Comparison of ENCODE assay signal across 8 cellular contexts in the genomic region with DNA sequence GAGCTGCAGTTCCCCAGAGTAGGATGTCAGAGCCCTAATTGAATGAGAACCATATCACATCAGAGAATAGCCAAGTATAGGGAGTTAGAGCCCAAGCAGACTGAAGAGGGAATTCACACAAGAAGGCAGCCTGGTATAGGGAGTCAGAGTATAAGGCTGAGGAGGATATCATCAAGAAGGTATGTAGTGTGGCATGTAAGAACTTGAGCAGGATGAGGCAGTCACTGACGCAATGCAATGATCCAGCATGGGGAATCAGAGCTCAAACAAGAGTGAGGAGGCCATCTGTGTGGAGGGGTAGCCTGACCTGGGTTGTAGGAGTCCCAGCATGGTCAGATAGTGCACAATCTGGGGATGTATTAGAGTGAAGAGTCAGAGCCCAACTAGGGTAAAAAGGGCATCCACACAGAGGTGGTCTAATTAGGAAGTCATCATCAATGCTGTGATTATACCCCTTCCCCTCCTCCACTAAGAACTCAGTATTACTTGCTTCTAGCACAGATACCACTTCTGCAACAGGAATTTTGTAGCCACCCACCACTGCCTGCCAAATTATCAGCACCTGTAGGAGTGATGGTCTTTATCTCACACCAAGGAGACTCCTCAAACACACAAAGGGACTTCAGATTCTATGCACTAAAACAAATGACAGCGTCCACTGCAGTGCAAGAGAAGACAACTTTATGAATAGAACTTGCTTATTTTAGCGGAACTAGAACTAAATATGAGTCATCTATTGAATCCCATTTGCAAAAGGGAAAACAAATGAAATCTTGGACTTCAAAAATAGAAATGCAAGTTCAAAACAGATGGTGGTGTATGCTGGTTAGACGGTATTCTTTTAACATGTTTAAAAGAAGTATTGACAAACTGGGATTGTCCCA.
DNase-seq lines count a peak whose midpoint lies in the region; ATAC-seq, FAIRE-seq and TF ChIP-seq lines count a peak whose summit lies in the region.

No MANE protein-coding gene starts in this region.

- H3K27ac ChIP-seq in GM23338 (ENCODE audit: low read depth) (no peak overlapping the region), keratinocyte (ENCODE audit: control insufficient read depth, insufficient read depth, low read length) (peak overlapping the region; percentile 77), colonic mucosa (no peak overlapping the region), PC-9 (no peak overlapping the region)

- intact Hi-C loops in colonic mucosa (cut with DNase I) = no loop called here
- intact Hi-C loops in PC-9 (cut with micrococcal nuclease; ENCODE audit: unreplicated experiment) = no loop called here

- H3K27me3 Mint-ChIP-seq in GM23338 (ENCODE audit: insufficient read depth, low read depth, poor library complexity) (no peaks in the 10 kb centered on the region), IgD-negative memory B cell (no peaks in the 10 kb centered on the region), progenitor cell of endocrine pancreas (no peaks in the 10 kb centered on the region)

- H3K4me1 Mint-ChIP-seq in GM23338 (no peaks in the 10 kb centered on the region), IgD-negative memory B cell (peaks cover 11 to 20% (median 12%) of the 10 kb centered on the region in 3 donors), progenitor cell of endocrine pancreas (ENCODE audit: low read depth) (peaks cover 12% of the 10 kb centered on the region)

- no peaks in the 10 kb centered on the region for H3K4me1 ChIP-seq in GM23338 (ENCODE audit: insufficient read depth)
- peaks cover 35% of the 10 kb centered on the region for H3K4me1 ChIP-seq in keratinocyte (ENCODE audit: control insufficient read depth, extremely low read depth, insufficient read depth, low read length)
- no peaks in the 10 kb centered on the region for H3K4me1 ChIP-seq in colonic mucosa
- H3K4me1 ChIP-seq in PC-9 (replicated peaks; ENCODE audit: insufficient read depth) = peaks cover 13% of the 10 kb centered on the region; the same call in 1 of the 2 replicates

- H3K36me3 Mint-ChIP-seq in GM23338 (ENCODE audit: low read depth) = no peaks in the 10 kb centered on the region
- H3K36me3 Mint-ChIP-seq in IgD-negative memory B cell = peaks cover 15% of the 10 kb centered on the region
- peaks cover 9% of the 10 kb centered on the region for H3K36me3 Mint-ChIP-seq in progenitor cell of endocrine pancreas (ENCODE audit: insufficient read depth)

- H3K4me3 Mint-ChIP-seq in GM23338 (no peak overlapping the region), IgD-negative memory B cell (peak overlapping the region in 1 of 4 donors; percentile 14), progenitor cell of endocrine pancreas (ENCODE audit: low read depth) (no peak overlapping the region)

- H3K9ac ChIP-seq in keratinocyte (ENCODE audit: control insufficient read depth, extremely low read depth, insufficient read depth, low read length) = peak overlapping the region; percentile 56
- no peak overlapping the region for H3K9ac ChIP-seq in colonic mucosa (ENCODE audit: low read depth in 2 of 2, low read length in 2 of 2)

- H3K9me3 Mint-ChIP-seq in GM23338 = no peaks in the 10 kb centered on the region
- H3K9me3 Mint-ChIP-seq in IgD-negative memory B cell = no peaks in the 10 kb centered on the region
- H3K9me3 Mint-ChIP-seq in progenitor cell of endocrine pancreas (ENCODE audit: low read depth) = no peaks in the 10 kb centered on the region

- H3K4me3 ChIP-seq in GM23338 (no peak overlapping the region), keratinocyte (ENCODE audit: control insufficient read depth in 2 of 3, extremely low read depth in 1 of 3, insufficient read depth in 2 of 3, low read depth in 1 of 3, low read length in 3 of 3) (no peak overlapping the region), colonic mucosa (no peak overlapping the region), PC-9 (no peak overlapping the region)

- H3K36me3 ChIP-seq in GM23338 (ENCODE audit: insufficient read depth) = no peaks in the 10 kb centered on the region
- no peaks in the 10 kb centered on the region for H3K36me3 ChIP-seq in keratinocyte (ENCODE audit: control insufficient read depth in 2 of 2, extremely low read depth in 1 of 2, insufficient read depth in 2 of 2, low read length in 2 of 2)
- H3K36me3 ChIP-seq in colonic mucosa = no peaks in the 10 kb centered on the region
- H3K36me3 ChIP-seq in PC-9 (ENCODE audit: low read depth) = no peaks in the 10 kb centered on the region

- H3K4me2 ChIP-seq in GM23338 (no peak overlapping the region), keratinocyte (ENCODE audit: control insufficient read depth, extremely low read depth, insufficient read depth, low read depth, low read length) (peak overlapping the region; percentile 65), PC-9 (no peak overlapping the region)

- no peaks in the 10 kb centered on the region for H3K79me2 ChIP-seq in GM23338 (replicated peaks; ENCODE audit: insufficient read depth)
- no peaks in the 10 kb centered on the region for H3K79me2 ChIP-seq in keratinocyte (ENCODE audit: control insufficient read depth, insufficient read depth, low read length)
- no peaks in the 10 kb centered on the region for H3K79me2 ChIP-seq in PC-9 (ENCODE audit: low read depth)

- H3K9me1 ChIP-seq in keratinocyte (ENCODE audit: control insufficient read depth, extremely low read depth, insufficient read depth, low read length) = no peaks in the 10 kb centered on the region

- H3K27ac Mint-ChIP-seq in GM23338 (peak overlapping the region; percentile 46; the same call in 1 of the 2 replicates), IgD-negative memory B cell (peak overlapping the region in 2 of 3 donors; percentile 18 to 43), progenitor cell of endocrine pancreas (no peak overlapping the region)

- H3K9me2 ChIP-seq in GM23338 (ENCODE audit: insufficient read depth) = no peaks in the 10 kb centered on the region
- no peaks in the 10 kb centered on the region for H3K9me2 ChIP-seq in PC-9 (ENCODE audit: insufficient read depth)

- dilution Hi-C loops in keratinocyte (cut with MboI; ENCODE audit: extremely low pct_ligation_motif_present, low sequenced_read_pairs) = no loop called here

- H2AFZ ChIP-seq in GM23338 (no peak overlapping the region), keratinocyte (ENCODE audit: control insufficient read depth, low read length) (peak overlapping the region; percentile 83), PC-9 (no peak overlapping the region)

- DNase-seq in GM23338 (ENCODE audit: low spot score) (no peak), keratinocyte (ENCODE audit: low read depth, low spot score) (peak; percentile 59), colonic mucosa (no peak), PC-9 (no peak), NCI-H1694 treated with DMSO at 0.1 percent for 48 hours (lab: John Stamatoyannopoulos, UW) (no peak), progenitor cell of endocrine pancreas (ENCODE audit: low spot score, unreplicated experiment) (no peak)

- POLR2A ChIA-PET in PC-9 (lab: Charles Lee; ENCODE audit: unreplicated experiment) = interaction anchor here (0.7 kb wide), 1 partner anchor 112 kb away, joined by 5 read pairs; no protein-coding TSS in a partner anchor

- BruUV-seq in PC-9 (replicated peaks; lab: Mats Ljungman, UMichigan) = no TSS peak

- H3K9me3 ChIP-seq in keratinocyte (ENCODE audit: control insufficient read depth, low read depth, low read length) (no peaks in the 10 kb centered on the region), colonic mucosa (no peaks in the 10 kb centered on the region), PC-9 (ENCODE audit: insufficient read depth, low read depth) (no peaks in the 10 kb centered on the region; the same call in 1 of the 2 replicates)

- ATAC-seq in GM18498 (IDR thresholded peaks at IDR 0.05; ENCODE audit: unreplicated experiment) (peak; percentile 58), GM23338 (no peak; the same call in 2 of the 3 replicates)

- H4K20me1 ChIP-seq in GM23338 (replicated peaks; ENCODE audit: insufficient read depth) (no peaks in the 10 kb centered on the region), keratinocyte (ENCODE audit: control insufficient read depth, extremely low read depth, insufficient read depth, low read length) (no peaks in the 10 kb centered on the region), PC-9 (ENCODE audit: insufficient read depth) (no peaks in the 10 kb centered on the region)

- TF ChIP-seq CTCF in GM23338 (conservative IDR thresholded peaks at IDR 0.05; ENCODE audit: low read depth in 2 of 2) = no peak
- no peak for TF ChIP-seq CTCF in keratinocyte (optimal IDR thresholded peaks at IDR 0.05 in 1 of 3, IDR thresholded peaks at IDR 0.05 in 1 of 3, conservative IDR thresholded peaks at IDR 0.05 in 1 of 3; ENCODE audit: extremely low read depth in 1 of 3, insufficient read depth in 2 of 3, low read length in 3 of 3)
- TF ChIP-seq CTCF in colonic mucosa (IDR thresholded peaks at IDR 0.05) = no peak
- no peak for TF ChIP-seq CTCF in PC-9 (conservative IDR thresholded peaks at IDR 0.05)
- no peak for TF ChIP-seq CTCF in progenitor cell of endocrine pancreas (IDR thresholded peaks at IDR 0.05; ENCODE audit: unreplicated experiment)

- H3F3A ChIP-seq in GM23338 (replicated peaks; ENCODE audit: low read depth) (no peaks in the 10 kb centered on the region), PC-9 (ENCODE audit: insufficient read depth, low read depth) (no peaks in the 10 kb centered on the region)

- peak; percentile 100 for FAIRE-seq in keratinocyte (lab: Jason Lieb, UNC)

- no peaks in the 10 kb centered on the region for H3K27me3 ChIP-seq in GM23338 (ENCODE audit: insufficient read depth)
- H3K27me3 ChIP-seq in keratinocyte (ENCODE audit: control insufficient read depth, extremely low read depth, insufficient read depth, low read length) = no peaks in the 10 kb centered on the region
- no peaks in the 10 kb centered on the region for H3K27me3 ChIP-seq in colonic mucosa
- H3K27me3 ChIP-seq in PC-9 (ENCODE audit: insufficient read depth, low read depth) = no peaks in the 10 kb centered on the region

- CTCF ChIA-PET in PC-9 (lab: Charles Lee) = no interaction called here

TF ChIP-seq in GM23338, 12 proteins besides CTCF, POLR2A, EP300 and RAD21 (continues in another document):
- no peak for TF ChIP-seq POLR2AphosphoS5 (IDR thresholded peaks at IDR 0.05; ENCODE audit: low read depth)
